8 cellular contexts compared by ENCODE assay signal in genomic region chr7:113710310-113711106, GRCh38.
DNase-seq lines count a peak whose midpoint lies in the region; ATAC-seq and TF ChIP-seq lines count a peak whose summit lies in the region.

No MANE protein-coding gene starts in this region.

- no peak overlapping the region for H3K4me3 Mint-ChIP-seq in nephron progenitor cell

- DNase-seq in EH (ENCODE audit: low read depth) (peak; percentile 67), GM20000 (ENCODE audit: low spot score) (peak; percentile 53), NCI-H345 treated with DMSO at 0.1 percent for 48 hours (lab: John Stamatoyannopoulos, UW; ENCODE audit: unreplicated experiment) (peak; percentile 68), fibroblast of mammary gland (ENCODE audit: low read depth) (peak; percentile 85), nephron progenitor cell (peak; percentile 59), GF-D8 (lab: John Stamatoyannopoulos, UW) (no peak)
- DNase-seq in activated CD4-positive, CD25-positive, alpha-beta regulatory T cell treated with anti-CD3 and anti-CD28 coated beads, Interleukin-2, amount 50 U/mL, for 72 hours = peak; percentile 30

- H3K27me3 Mint-ChIP-seq in nephron progenitor cell (ENCODE audit: low read depth, poor library complexity) = no peaks in the 10 kb centered on the region

- no peaks in the 10 kb centered on the region for H3K36me3 Mint-ChIP-seq in nephron progenitor cell (ENCODE audit: low read depth)

- no peak overlapping the region for H3K27ac Mint-ChIP-seq in nephron progenitor cell

- TF ChIP-seq CTCF in GM20000 (IDR thresholded peaks at IDR 0.05; ENCODE audit: extremely low read depth, missing control alignments) (peak; percentile 92), fibroblast of mammary gland (conservative IDR thresholded peaks at IDR 0.05; ENCODE audit: control insufficient read depth, insufficient read depth, low read depth, low read length) (peak; percentile 98), nephron progenitor cell (IDR thresholded peaks at IDR 0.05) (peak; percentile 97)

- no peak overlapping the region for H3K4me3 ChIP-seq in fibroblast of mammary gland (ENCODE audit: control insufficient read depth, low read depth, low read length)

- ATAC-seq in HG03469 (IDR thresholded peaks at IDR 0.05; ENCODE audit: unreplicated experiment) = peak; percentile 98

- H3K4me1 Mint-ChIP-seq in nephron progenitor cell = no peaks in the 10 kb centered on the region

- peaks cover 9% of the 10 kb centered on the region for H3K9me3 Mint-ChIP-seq in nephron progenitor cell
